ENCODE assay signal across 18 cellular contexts in genomic region chr18:34971313-34971712, GRCh38.
DNase-seq lines count a peak whose midpoint lies in the region; ATAC-seq and TF ChIP-seq lines count a peak whose summit lies in the region.
"Had no signal": no experiment of that assay in that cellular context is flagged by ENCODE, and none has a peak within 500 bp of the region (broad histone marks: within the 10 kb centered on the region; RNA-seq: fewer than 3 reads in every experiment).

No MANE protein-coding gene starts in this region.

- H3K4me2 ChIP-seq in hepatocyte = no peak overlapping the region

- H3K79me2 ChIP-seq in hepatocyte = no peaks in the 10 kb centered on the region

- no peaks in the 10 kb centered on the region for H3K36me3 ChIP-seq in hepatocyte (replicated peaks; ENCODE audit: insufficient read depth, low read depth)
- H3K36me3 ChIP-seq: HAP-1, suprapubic skin had no signal

- TF ChIP-seq CTCF in AG09309 (IDR thresholded peaks at IDR 0.05; ENCODE audit: control insufficient read depth, insufficient read depth, low read depth, low read length, missing control alignments) (no peak), astrocyte of the spinal cord (IDR thresholded peaks at IDR 0.05; ENCODE audit: low read depth, low read length) (no peak), hepatocyte (IDR thresholded peaks at IDR 0.05; ENCODE audit: poor library complexity) (no peak)

- WGBS in hepatocyte (ENCODE audit: low lambda C conversion rate, missing lambda C conversion rate) = 75% methylated on average over 1 of the region's 1 CpG

- H3K4me3 ChIP-seq in AG09309 (ENCODE audit: control insufficient read depth, low read depth, low read length) (no peak overlapping the region), astrocyte of the spinal cord (ENCODE audit: low read depth, low read length) (no peak overlapping the region), hepatocyte (no peak overlapping the region)
- H3K4me3 ChIP-seq: HAP-1, suprapubic skin had no signal

- no peaks in the 10 kb centered on the region for H4K20me1 ChIP-seq in hepatocyte (ENCODE audit: insufficient read depth, poor library complexity, severe bottlenecking)

- H3K9me2 ChIP-seq in hepatocyte (replicated peaks; ENCODE audit: insufficient read depth) = no peaks in the 10 kb centered on the region

- peak; percentile 3 for DNase-seq in AG09309 (ENCODE audit: low read depth)
- DNase-seq in LHCN-M2 (ENCODE audit: low read depth) = peak; percentile 76
- peak; percentile 23 for DNase-seq in astrocyte of the spinal cord (ENCODE audit: low read depth, low spot score)
- DNase-seq in iris pigment epithelial cell (ENCODE audit: low read depth) = peak; percentile 81
- no peak for DNase-seq in DMS 273 treated with DMSO at 0.1 percent for 48 hours (lab: John Stamatoyannopoulos, UW)
- DNase-seq in hepatocyte (ENCODE audit: low spot score) = no peak
- DNase-seq: activated CD8-positive, alpha-beta T cell treated with anti-CD3 and anti-CD28 coated beads, Interleukin-2, amount 10 ng/mL, durations not matched to agents 7 days and 5 days; AML-193; cerebellar nuclear complex; endodermal cell; glutamatergic neuron; NCI-H1092 treated with DMSO at 0.1 percent for 48 hours; NCI-H748 treated with DMSO at 0.1 percent for 48 hours; retina had no signal

- no peak overlapping the region for H2AFZ ChIP-seq in hepatocyte

- ATAC-seq in HG03139 (IDR thresholded peaks at IDR 0.05; ENCODE audit: unreplicated experiment) = no peak
- no peak for ATAC-seq in GM18909 (IDR thresholded peaks at IDR 0.05; ENCODE audit: poor library complexity, unreplicated experiment)
- ATAC-seq: activated CD8-positive, alpha-beta T cell treated with anti-CD3 and anti-CD28 coated beads, Interleukin-2, amount 10 ng/mL, durations not matched to agents 7 days and 5 days had no signal

- no peaks in the 10 kb centered on the region for H3K9me3 ChIP-seq in hepatocyte (ENCODE audit: low read depth)
- H3K9me3 ChIP-seq: HAP-1, suprapubic skin had no signal

- no peaks in the 10 kb centered on the region for H3K4me1 ChIP-seq in hepatocyte (ENCODE audit: insufficient read depth)
- H3K4me1 ChIP-seq: HAP-1 had no signal

- H3K27me3 ChIP-seq in hepatocyte = no peaks in the 10 kb centered on the region
- H3K27me3 ChIP-seq: suprapubic skin had no signal

- in situ Hi-C loops in astrocyte of the spinal cord (cut with HindIII; ENCODE audit: low sequenced_read_pairs) = no loop called here

- no peak overlapping the region for H3K27ac ChIP-seq in hepatocyte
- H3K27ac ChIP-seq: suprapubic skin had no signal

Comparison
In these comparisons a context has a peak if more than half of its experiments do, and no peak if none do; other contexts are left out.
1. DNase-seq: peak in AG09309 (single experiment), LHCN-M2 (single experiment), astrocyte of the spinal cord (single experiment) and iris pigment epithelial cell (single experiment); none in DMS 273 treated with DMSO at 0.1 percent for 48 hours (single experiment) and hepatocyte (single experiment).